In genomic region chr2:155703048-155703447, GRCh38 we compare ENCODE assay signal across 23 cellular contexts.
"Had no signal": no experiment of that assay in that cellular context is flagged by ENCODE, and none has a peak within 500 bp of the region (broad histone marks: within the 10 kb centered on the region; RNA-seq: fewer than 3 reads in every experiment).

No MANE protein-coding gene starts in this region.

- H3K27me3 Mint-ChIP-seq: effector memory CD8-positive, alpha-beta T cell had no signal

- H3K4me1 Mint-ChIP-seq: endodermal cell had no signal

- H3K9me3 Mint-ChIP-seq: endodermal cell had no signal

- DNase-seq: colonic mucosa; cortex of kidney; dermis blood vessel endothelial cell; dorsolateral prefrontal cortex; effector CD4-positive, alpha-beta T cell; effector CD8-positive, alpha-beta T cell; effector memory CD4-positive, alpha-beta T cell; effector memory CD8-positive, alpha-beta T cell; endodermal cell; erythroblast; esophagus squamous epithelium; foreskin fibroblast; foreskin keratinocyte; foreskin melanocyte; gastrocnemius medialis; glutamatergic neuron; head of caudate nucleus; heart left ventricle; heart right ventricle had no signal

- H3K9me3 ChIP-seq: colonic mucosa, esophagus muscularis mucosa, esophagus squamous epithelium, gastrocnemius medialis, gastroesophageal sphincter, heart left ventricle, heart right ventricle had no signal

- H3K36me3 ChIP-seq: colonic mucosa, esophagus muscularis mucosa, esophagus squamous epithelium, gastrocnemius medialis, gastroesophageal sphincter, heart left ventricle, heart right ventricle had no signal

- H3K4me3 Mint-ChIP-seq: effector memory CD8-positive, alpha-beta T cell; endodermal cell had no signal

- H3K27me3 ChIP-seq: colonic mucosa, esophagus muscularis mucosa, esophagus squamous epithelium, foreskin keratinocyte, gastrocnemius medialis, gastroesophageal sphincter, heart left ventricle, heart right ventricle had no signal

- H3K27ac ChIP-seq: colonic mucosa, coronary artery, dorsolateral prefrontal cortex, epithelial cell of prostate, esophagus muscularis mucosa, esophagus squamous epithelium, foreskin keratinocyte, gastrocnemius medialis, gastroesophageal sphincter, heart left ventricle, heart right ventricle had no signal

- H3K27ac Mint-ChIP-seq: effector memory CD8-positive, alpha-beta T cell; endodermal cell had no signal

- H3K4me3 ChIP-seq: colonic mucosa, coronary artery, dorsolateral prefrontal cortex, esophagus muscularis mucosa, esophagus squamous epithelium, gastrocnemius medialis, gastroesophageal sphincter, heart left ventricle, heart right ventricle had no signal
